4 cellular contexts compared by ENCODE assay signal in the genomic region with DNA sequence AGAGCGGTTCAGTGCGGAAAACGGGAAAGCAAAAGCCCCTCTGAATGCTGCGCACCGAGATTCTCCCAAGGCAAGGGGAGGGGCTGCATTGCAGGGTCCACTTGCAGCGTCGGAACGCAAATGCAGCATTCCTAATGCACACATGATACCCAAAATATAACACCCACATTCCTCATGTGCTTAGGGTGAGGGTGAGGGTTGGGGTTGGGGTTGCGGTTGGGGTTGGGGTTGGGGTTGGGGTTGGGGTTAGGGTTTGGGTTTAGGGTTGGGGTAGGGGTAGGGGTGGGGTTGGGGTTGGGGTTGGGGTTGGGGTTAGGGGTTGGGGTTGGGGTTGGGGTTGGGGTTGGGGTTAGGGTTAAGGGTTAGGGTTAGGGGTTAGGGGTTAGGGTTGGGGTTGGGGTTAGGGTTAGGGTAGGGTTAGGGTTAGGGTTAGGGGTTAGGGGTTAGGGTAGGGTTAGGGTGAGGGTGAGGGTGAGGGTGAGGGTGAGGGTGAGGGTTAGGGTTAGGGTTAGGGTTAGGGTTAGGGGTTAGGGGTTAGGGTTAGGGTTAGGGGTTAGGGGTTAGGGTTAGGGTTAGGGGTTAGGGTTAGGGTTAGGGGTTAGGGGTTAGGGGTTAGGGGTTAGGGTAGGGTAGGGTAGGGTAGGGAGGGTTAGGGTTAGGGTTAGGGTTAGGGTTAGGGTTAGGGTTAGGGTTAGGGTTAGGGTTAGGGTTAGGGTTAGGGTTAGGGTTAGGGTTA. TPM values are rescaled to one million over a fixed set of nuclear protein-coding genes. Genes with fewer than 3 reads are reported as not detected.
"Had no signal": no experiment of that assay in that cellular context is flagged by ENCODE, and none has a peak within 500 bp of the region (broad histone marks: within the 10 kb centered on the region; RNA-seq: fewer than 3 reads in every experiment).

No MANE protein-coding gene starts in this region.

RNA-seq across cellular contexts. Expression of gene IL9R, which starts 32.4 kb away (rescaled TPM):
- total RNA-seq: epithelial cell of proximal tubule, fibroblast of lung, lung microvascular endothelial cell had no signal
- polyA plus RNA-seq: fibroblast of lung, smooth muscle cell had no signal
